In the genomic region with DNA sequence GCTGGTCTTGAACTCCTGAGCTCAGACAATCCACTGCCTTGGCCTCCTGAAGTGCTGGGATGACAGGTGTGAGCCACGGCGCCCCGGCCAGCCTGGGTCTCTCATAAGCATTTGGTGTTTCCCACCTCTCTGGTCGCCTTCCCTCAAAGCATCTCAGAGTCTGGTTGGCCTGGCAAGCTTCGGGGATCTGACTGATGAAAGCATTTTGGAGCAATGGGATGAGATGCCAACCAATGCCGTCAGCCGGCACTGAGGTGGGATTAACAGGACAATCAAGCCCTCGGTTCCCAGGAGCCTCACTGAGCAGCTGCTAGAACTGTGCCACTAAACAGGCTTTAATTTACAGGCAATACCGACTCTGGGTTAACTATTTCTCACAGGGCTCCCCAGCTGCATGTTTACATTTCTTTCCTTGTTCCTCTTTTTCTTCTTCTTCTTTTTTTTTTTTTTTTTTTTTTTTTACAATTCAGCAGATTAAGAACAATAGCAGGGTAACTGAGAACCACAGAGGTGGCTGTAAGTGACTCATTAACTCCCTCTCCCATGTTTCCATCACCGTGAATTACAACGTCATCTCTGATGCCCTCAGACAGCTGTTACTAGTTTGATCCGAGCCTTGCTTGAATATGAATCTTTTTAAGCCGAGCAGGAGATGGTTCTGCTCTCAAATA, we compare ENCODE assay signal across 8 cellular contexts. TPM values are rescaled to one million over a fixed set of nuclear protein-coding genes. Genes with fewer than 3 reads are reported as not detected.
DNase-seq lines count a peak whose midpoint lies in the region; ATAC-seq and TF ChIP-seq lines count a peak whose summit lies in the region.

No MANE protein-coding gene starts in this region.

- peak; percentile 71 for DNase-seq in D341Med (ENCODE audit: low spot score)
- no peak for DNase-seq in testis
- no peak for DNase-seq in NCI-H1417 (lab: John Stamatoyannopoulos, UW)
- no peak for DNase-seq in cardiac septum (ENCODE audit: low spot score)
- no peak for DNase-seq in Caco-2

- H3K27ac ChIP-seq in VCaP (peak overlapping the region; percentile 54), testis (peak overlapping the region in 1 of 2 donors; percentile 23)

- no TSS peak for BruUV-seq in Caco-2 (replicated peaks; lab: Mats Ljungman, UMichigan)

- WGBS in testis, 2 donors: 76 to 83% methylated on average over 13 of the region's 13 CpGs

- H3K4me1 ChIP-seq in testis (peaks cover 47% of the 10 kb centered on the region), Caco-2 (peaks cover 13% of the 10 kb centered on the region)

- peaks cover 26% of the 10 kb centered on the region for H3K36me3 Mint-ChIP-seq in Caco-2 (ENCODE audit: insufficient read depth, unreplicated experiment)

- H3K9me3 ChIP-seq in testis: no peaks in the 10 kb centered on the region
- H3K9me3 ChIP-seq in Caco-2: no peaks in the 10 kb centered on the region

- POLR2A ChIA-PET in Caco-2 (lab: Charles Lee): no interaction called here

- H3K27ac Mint-ChIP-seq in Caco-2 (ENCODE audit: unreplicated experiment): no peak overlapping the region

- intact Hi-C loops in testis (cut with DNase I; ENCODE audit: low total_unique reads) (no loop called here), cardiac septum (cut with DNase I) (no loop called here), Caco-2 (cut with micrococcal nuclease; ENCODE audit: unreplicated experiment) (no loop called here)

- ATAC-seq in GM19463 (IDR thresholded peaks at IDR 0.05; ENCODE audit: unreplicated experiment) (peak; percentile 51), HG03439 (IDR thresholded peaks at IDR 0.05; ENCODE audit: unreplicated experiment) (peak; percentile 43)

- TF ChIP-seq POLR2A in testis (IDR thresholded peaks at IDR 0.05): no peak

- no peak overlapping the region for H3K4me3 Mint-ChIP-seq in Caco-2 (ENCODE audit: unreplicated experiment)

- no peaks in the 10 kb centered on the region for H3K27me3 ChIP-seq in testis
- H3K27me3 ChIP-seq in Caco-2 (replicated peaks; ENCODE audit: control insufficient read depth, insufficient read depth, low read length): no peaks in the 10 kb centered on the region

- H3K4me3 ChIP-seq in testis: no peak overlapping the region
- H3K4me3 ChIP-seq in Caco-2 (ENCODE audit: low read depth, low read length): no peak overlapping the region

- no peaks in the 10 kb centered on the region for H3K27me3 Mint-ChIP-seq in Caco-2 (ENCODE audit: insufficient read depth, unreplicated experiment)

- TF ChIP-seq CTCF in VCaP (conservative IDR thresholded peaks at IDR 0.05): no peak
- no peak for TF ChIP-seq CTCF in testis (IDR thresholded peaks at IDR 0.05)
- no peak for TF ChIP-seq CTCF in Caco-2 (IDR thresholded peaks at IDR 0.05; ENCODE audit: insufficient read depth in 1 of 2, low read depth in 1 of 2, low read length in 1 of 2, severe bottlenecking in 1 of 2, unreplicated experiment in 1 of 2)

- H3K9me3 Mint-ChIP-seq in Caco-2 (ENCODE audit: unreplicated experiment): no peaks in the 10 kb centered on the region

- CTCF ChIA-PET in Caco-2 (lab: Charles Lee): interaction anchor here (0.6 to 3.5 kb wide), 13 partner anchors 8 to 854 kb away, joined by 3 to 60 read pairs (median 7); a partner anchor contains a TSS

- peaks cover 18% of the 10 kb centered on the region for H3K4me1 Mint-ChIP-seq in Caco-2 (ENCODE audit: low read depth, unreplicated experiment)

- H3K36me3 ChIP-seq in testis (ENCODE audit: low read depth, missing control alignments) (no peaks in the 10 kb centered on the region), Caco-2 (ENCODE audit: control insufficient read depth, insufficient read depth, low read length) (peaks cover 6% of the 10 kb centered on the region)

RNA-seq across cellular contexts. Expression of a gene that starts 38.0 kb away (rescaled TPM):
- total RNA-seq in testis (100 to 1,000 TPM; 208 to 321 TPM), cardiac septum (58.0 TPM), Caco-2 (2022) (277 and 285 TPM in 2 replicates)
- 309 TPM for polyA plus RNA-seq in testis (ENCODE audit: insufficient read depth, low read depth, low replicate concordance)
